ENCODE assay signal across 7 cellular contexts in the genomic region with DNA sequence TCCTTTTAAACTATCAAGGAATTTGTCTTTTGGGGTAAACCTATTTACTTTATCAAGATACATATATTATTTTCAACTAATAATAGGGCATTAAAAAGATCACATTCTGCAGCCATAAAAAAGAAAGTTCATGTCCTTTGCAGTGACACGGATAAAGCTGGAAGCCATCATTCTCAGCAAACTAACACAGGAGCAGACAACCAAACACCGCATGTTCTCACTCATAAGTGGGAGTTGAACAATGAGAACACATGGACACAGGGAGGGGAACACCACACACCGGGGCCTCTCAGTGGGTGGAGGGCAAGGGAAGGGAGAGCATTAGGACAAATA. TPM values are rescaled to one million over a fixed set of nuclear protein-coding genes. Genes with fewer than 3 reads are reported as not detected.
"Had no signal": no experiment of that assay in that cellular context is flagged by ENCODE, and none has a peak within 500 bp of the region (broad histone marks: within the 10 kb centered on the region; RNA-seq: fewer than 3 reads in every experiment).

No MANE protein-coding gene starts in this region.

RNA-seq across cellular contexts. Expression of a gene that starts 30.5 kb away (rescaled TPM):
- total RNA-seq: activated CD4-positive, alpha-beta memory T cell treated with anti-CD3 and anti-CD28 coated beads for 36 hours; liver; occipital lobe; pulmonary artery endothelial cell; SK-MEL-5; upper lobe of left lung had no signal
- polyA plus RNA-seq: liver, small intestine had no signal
